Comparison of ENCODE assay signal across 8 cellular contexts in the genomic region with DNA sequence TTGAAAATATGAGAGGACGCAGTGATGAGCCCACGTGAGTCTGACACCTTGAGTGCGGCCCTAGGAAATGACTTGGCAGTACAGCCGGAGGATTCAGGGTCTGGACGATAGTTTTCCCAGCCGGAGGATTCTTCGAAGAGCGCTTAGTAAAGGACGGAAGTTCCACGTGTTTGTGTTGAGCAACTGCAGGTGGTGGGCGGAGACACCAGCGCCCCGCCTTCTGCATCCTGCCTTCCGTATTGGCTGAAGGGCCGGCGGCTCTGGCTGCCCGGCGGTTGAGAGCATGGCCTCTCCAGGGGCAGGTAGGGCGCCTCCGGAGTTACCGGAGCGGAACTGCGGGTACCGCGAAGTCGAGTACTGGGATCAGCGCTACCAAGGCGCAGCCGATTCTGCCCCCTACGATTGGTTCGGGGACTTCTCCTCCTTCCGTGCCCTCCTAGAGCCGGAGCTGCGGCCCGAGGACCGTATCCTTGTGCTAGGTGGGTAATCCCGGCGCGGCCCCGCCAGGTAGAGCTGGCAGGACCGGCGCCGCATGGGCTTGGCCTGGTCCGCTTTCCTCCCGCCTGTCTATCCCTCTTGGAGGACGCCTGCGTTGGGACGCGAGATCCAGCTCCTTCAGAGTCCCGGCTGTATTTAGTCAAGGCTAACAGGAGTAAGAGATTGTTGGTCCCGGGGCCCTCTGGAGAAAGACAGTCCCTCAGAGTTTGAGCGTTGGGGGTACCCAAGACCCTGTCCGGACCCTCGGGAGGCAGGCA. TPM values are rescaled to one million over a fixed set of nuclear protein-coding genes. Genes with fewer than 3 reads are reported as not detected.
A peak's percentile ranks its signal among the peaks of the same experiment; 100 is the strongest.
DNase-seq lines count a peak whose midpoint lies in the region; ATAC-seq and TF ChIP-seq lines count a peak whose summit lies in the region.

Gene EEF1AKMT4 (plus strand): TSS at position 261 of the 755 bp plus-strand sequence. CDS start 23 bp downstream, at position 284.

- H3K9ac ChIP-seq in BLaER1 treated with 17β-estradiol and CSF1 and Interleukin-3, amounts not matched to agents 10 nM and 100 nM = peak within 1 kb of the TSS; percentile 89 to 99 (median 94)

- H3K4me3 ChIP-seq in BLaER1 treated with 17β-estradiol and CSF1 and Interleukin-3, amounts not matched to agents 10 nM and 100 nM = peak within 1 kb of the TSS; percentile 70 to 92 (median 83)
- peak within 1 kb of the TSS; percentile 71 for H3K4me3 ChIP-seq in coronary artery

- peaks cover 0 to 58% (median 43%) of the 10 kb centered on the region in 11 experiments; a peak in 18 of 22 replicates for H4K20me1 ChIP-seq in BLaER1 treated with 17β-estradiol and CSF1 and Interleukin-3, amounts not matched to agents 10 nM and 100 nM

- intact Hi-C loops in activated CD4-positive, alpha-beta T cell treated with anti-CD3 and anti-CD28 coated beads, Interleukin-2, amount 10 ng/mL, durations not matched to agents 24 days and 14 days (cut with micrococcal nuclease) = loop anchor here (1.0 to 5.0 kb wide), 9 partner anchors 11 to 232 kb away; partner anchors contain the start of genes ABCC5, AP2M1, EIF2B5 and EIF4G1

- H3K27me3 Mint-ChIP-seq in activated CD4-positive, alpha-beta T cell treated with anti-CD3 and anti-CD28 coated beads, Interleukin-2, amount 10 ng/mL, durations not matched to agents 24 days and 14 days = no peaks in the 10 kb centered on the region

- no peaks in the 10 kb centered on the region for H3K9me3 Mint-ChIP-seq in activated CD4-positive, alpha-beta T cell treated with anti-CD3 and anti-CD28 coated beads, Interleukin-2, amount 10 ng/mL, durations not matched to agents 24 days and 14 days

- no peaks in the 10 kb centered on the region for H3K27me3 ChIP-seq in BLaER1 treated with 17β-estradiol and CSF1 and Interleukin-3, amounts not matched to agents 10 nM and 100 nM

- TF ChIP-seq CTCF in coronary artery (IDR thresholded peaks at IDR 0.05) = no peak

- peaks cover 12 to 22% (median 14%) of the 10 kb centered on the region in 11 experiments for H3K36me3 ChIP-seq in BLaER1 treated with 17β-estradiol and CSF1 and Interleukin-3, amounts not matched to agents 10 nM and 100 nM

- H3K27ac Mint-ChIP-seq in activated CD4-positive, alpha-beta T cell treated with anti-CD3 and anti-CD28 coated beads, Interleukin-2, amount 10 ng/mL, durations not matched to agents 24 days and 14 days = peak within 1 kb of the TSS; percentile 100

- peak within 1 kb of the TSS; percentile 88 to 100 (median 97) for H3K27ac ChIP-seq in BLaER1 treated with 17β-estradiol and CSF1 and Interleukin-3, amounts not matched to agents 10 nM and 100 nM
- peak within 1 kb of the TSS; percentile 54 to 82 for H3K27ac ChIP-seq in coronary artery

- peaks cover 16% of the 10 kb centered on the region for H3K4me1 Mint-ChIP-seq in activated CD4-positive, alpha-beta T cell treated with anti-CD3 and anti-CD28 coated beads, Interleukin-2, amount 10 ng/mL, durations not matched to agents 24 days and 14 days

- ATAC-seq in HG03460 (IDR thresholded peaks at IDR 0.05; ENCODE audit: unreplicated experiment) = peak; percentile 85

- peak within 1 kb of the TSS; percentile 91 to 99 (median 96) for H3K4me2 ChIP-seq in BLaER1 treated with 17β-estradiol and CSF1 and Interleukin-3, amounts not matched to agents 10 nM and 100 nM

- H3K36me3 Mint-ChIP-seq in activated CD4-positive, alpha-beta T cell treated with anti-CD3 and anti-CD28 coated beads, Interleukin-2, amount 10 ng/mL, durations not matched to agents 24 days and 14 days (ENCODE audit: low read depth) = peaks cover 20% of the 10 kb centered on the region

- no peaks in the 10 kb centered on the region for H3K9me3 ChIP-seq in BLaER1 treated with 17β-estradiol and CSF1 and Interleukin-3, amounts not matched to agents 10 nM and 100 nM (replicated peaks in 1 of 11)

- peaks cover 14 to 26% (median 19%) of the 10 kb centered on the region in 10 experiments for H3K4me1 ChIP-seq in BLaER1 treated with 17β-estradiol and CSF1 and Interleukin-3, amounts not matched to agents 10 nM and 100 nM

- DNase-seq in GM19240 (ENCODE audit: insufficient read length, low spot score) (peak; percentile 95), NCI-H524 treated with DMSO at 0.1 percent for 48 hours (lab: John Stamatoyannopoulos, UW) (peak; percentile 99), coronary artery (ENCODE audit: low spot score) (peak; percentile 98), left kidney (ENCODE audit: low read depth, low spot score) (peak; percentile 98)
- DNase-seq in activated CD4-positive, alpha-beta T cell treated with anti-CD3 and anti-CD28 coated beads, Interleukin-2, amount 10 ng/mL, durations not matched to agents 24 days and 14 days = peak; percentile 99
- peak; percentile 96 for DNase-seq in stimulated activated CD4-positive, alpha-beta T cell treated with anti-CD3 and anti-CD28 coated beads, Interleukin-2, amount 100 ng/mL, for 24 hours

- H3K4me3 Mint-ChIP-seq in activated CD4-positive, alpha-beta T cell treated with anti-CD3 and anti-CD28 coated beads, Interleukin-2, amount 10 ng/mL, durations not matched to agents 24 days and 14 days = peak within 1 kb of the TSS; percentile 98

RNA-seq across cellular contexts. Expression of gene EEF1AKMT4, which starts in this region (rescaled TPM):
- 14.3 and 15.9 TPM in 2 replicates for total RNA-seq in activated CD4-positive, alpha-beta T cell treated with anti-CD3 and anti-CD28 coated beads, Interleukin-2, amount 10 ng/mL, durations not matched to agents 24 days and 14 days

Comparison
In these comparisons a context has a peak if more than half of its experiments do, and no peak if none do; other contexts are left out.
1. Peak in every context shown above with its lines: DNase-seq, ATAC-seq, H3K4me3 ChIP-seq and H3K27ac ChIP-seq.